In genomic region chr14:22981090-22982012, GRCh38 we compare ENCODE assay signal across 1 cellular context.
TF ChIP-seq lines count a peak whose summit lies in the region.

No MANE protein-coding gene starts in this region.

TF ChIP-seq in H1, 55 proteins besides CTCF, POLR2A, EP300 and RAD21:
- TF ChIP-seq KDM4A (IDR thresholded peaks at IDR 0.05; ENCODE audit: low read depth, low read length, severe bottlenecking) (peak; percentile 15), KDM1A (IDR thresholded peaks at IDR 0.05; ENCODE audit: borderline replicate concordance, low read length) (no peak), POLR2AphosphoS5 (IDR thresholded peaks at IDR 0.05; ENCODE audit: low read depth, low read length) (peak; percentile 69), EZH2 (IDR thresholded peaks at IDR 0.05; ENCODE audit: low read depth, low read length, severe bottlenecking) (peak; percentile 9), RXRA (IDR thresholded peaks at IDR 0.05; ENCODE audit: insufficient read depth, low read depth, low read length) (no peak), TEAD4 (IDR thresholded peaks at IDR 0.05; ENCODE audit: low read depth, low read length) (no peak), BACH1 (IDR thresholded peaks at IDR 0.05; ENCODE audit: low read length) (no peak), CEBPB (IDR thresholded peaks at IDR 0.05; ENCODE audit: low read depth, low read length) (no peak), ASH2L (IDR thresholded peaks at IDR 0.05; ENCODE audit: low read length) (no peak), KDM5A (IDR thresholded peaks at IDR 0.05; ENCODE audit: low read length) (no peak), MAX (IDR thresholded peaks at IDR 0.05) (no peak), SIN3A (conservative IDR thresholded peaks at IDR 0.05 in 1 of 2, IDR thresholded peaks at IDR 0.05 in 1 of 2; ENCODE audit: low read depth in 1 of 2, low read length in 2 of 2) (no peak), TAF1 (IDR thresholded peaks at IDR 0.05; ENCODE audit: low read depth, low read length) (peak; percentile 49), EGR1 (IDR thresholded peaks at IDR 0.05; ENCODE audit: borderline replicate concordance, low read depth, low read length) (no peak), GTF2F1 (IDR thresholded peaks at IDR 0.05; ENCODE audit: borderline replicate concordance, low read depth, low read length) (no peak), TBP (IDR thresholded peaks at IDR 0.05; ENCODE audit: low read depth, low read length) (no peak; the same call in 1 of the 2 replicates), CHD2 (IDR thresholded peaks at IDR 0.05; ENCODE audit: low read length) (no peak), CHD1 (IDR thresholded peaks at IDR 0.05; ENCODE audit: low read depth, low read length) (no peak; the same call in 1 of the 2 replicates), CREB1 (IDR thresholded peaks at IDR 0.05) (no peak), SP1 (IDR thresholded peaks at IDR 0.05; ENCODE audit: low read depth, low read length) (no peak), TAF7 (optimal IDR thresholded peaks at IDR 0.05; ENCODE audit: borderline replicate concordance, low read depth, low read length) (peak; percentile 46), RBBP5 (IDR thresholded peaks at IDR 0.05; ENCODE audit: borderline replicate concordance, low read depth, low read length) (peak; percentile 58), SRF (IDR thresholded peaks at IDR 0.05; ENCODE audit: low read depth, low read length) (no peak)
- TF ChIP-seq, protein P1, sequence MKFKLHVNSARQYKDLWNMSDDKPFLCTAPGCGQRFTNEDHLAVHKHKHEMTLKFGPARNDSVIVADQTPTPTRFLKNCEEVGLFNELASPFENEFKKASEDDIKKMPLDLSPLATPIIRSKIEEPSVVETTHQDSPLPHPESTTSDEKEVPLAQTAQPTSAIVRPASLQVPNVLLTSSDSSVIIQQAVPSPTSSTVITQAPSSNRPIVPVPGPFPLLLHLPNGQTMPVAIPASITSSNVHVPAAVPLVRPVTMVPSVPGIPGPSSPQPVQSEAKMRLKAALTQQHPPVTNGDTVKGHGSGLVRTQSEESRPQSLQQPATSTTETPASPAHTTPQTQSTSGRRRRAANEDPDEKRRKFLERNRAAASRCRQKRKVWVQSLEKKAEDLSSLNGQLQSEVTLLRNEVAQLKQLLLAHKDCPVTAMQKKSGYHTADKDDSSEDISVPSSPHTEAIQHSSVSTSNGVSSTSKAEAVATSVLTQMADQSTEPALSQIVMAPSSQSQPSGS (IDR thresholded peaks at IDR 0.05; ENCODE audit: low read length): no peak
